17 cellular contexts compared by ENCODE assay signal in genomic region chr2:241946306-241947003, GRCh38.
A peak's percentile ranks its signal among the peaks of the same experiment; 100 is the strongest.
DNase-seq lines count a peak whose midpoint lies in the region; ATAC-seq, FAIRE-seq and TF ChIP-seq lines count a peak whose summit lies in the region.
"Had no signal": no experiment of that assay in that cellular context is flagged by ENCODE, and none has a peak within 500 bp of the region (broad histone marks: within the 10 kb centered on the region; RNA-seq: fewer than 3 reads in every experiment).

No MANE protein-coding gene starts in this region.

- POLR2A ChIA-PET in Caco-2 (lab: Charles Lee) = interaction anchor here (0.7 to 0.8 kb wide), 2 partner anchors 13 kb away, joined by 3 to 4 read pairs; no protein-coding TSS in a partner anchor

- in situ Hi-C loops in HAP-1 (cut with MboI; ENCODE audit: low sequenced_read_pairs) = no loop called here

- intact Hi-C loops in Caco-2 (cut with micrococcal nuclease; ENCODE audit: unreplicated experiment) = no loop called here

- TF ChIP-seq CTCF in Caco-2 (IDR thresholded peaks at IDR 0.05; ENCODE audit: insufficient read depth in 1 of 2, low read depth in 1 of 2, low read length in 1 of 2, severe bottlenecking in 1 of 2, unreplicated experiment in 1 of 2) (no peak), endothelial cell (IDR thresholded peaks at IDR 0.05; ENCODE audit: unreplicated experiment) (no peak), neural progenitor cell (IDR thresholded peaks at IDR 0.05) (no peak)

- FAIRE-seq in GM19239 (lab: Jason Lieb, UNC) = no peak

- H3K4me1 ChIP-seq in Caco-2 (peaks cover 8% of the 10 kb centered on the region; the same call in 1 of the 2 replicates), HAP-1 (peaks cover 6% of the 10 kb centered on the region), neural progenitor cell (no peaks in the 10 kb centered on the region)

- H3K27me3 ChIP-seq in Caco-2 (replicated peaks; ENCODE audit: control insufficient read depth, insufficient read depth, low read length) = no peaks in the 10 kb centered on the region
- no peaks in the 10 kb centered on the region for H3K27me3 ChIP-seq in HAP-1 (ENCODE audit: low read depth)
- peaks cover 33% of the 10 kb centered on the region for H3K27me3 ChIP-seq in neural progenitor cell

- no peaks in the 10 kb centered on the region for H3K4me1 Mint-ChIP-seq in Caco-2 (ENCODE audit: low read depth, unreplicated experiment)
- peaks cover 5% of the 10 kb centered on the region for H3K4me1 Mint-ChIP-seq in endothelial cell (ENCODE audit: unreplicated experiment)
- no peaks in the 10 kb centered on the region for H3K4me1 Mint-ChIP-seq in neural progenitor cell

- H3K9me3 ChIP-seq in Caco-2 (no peaks in the 10 kb centered on the region), HAP-1 (no peaks in the 10 kb centered on the region), neural progenitor cell (ENCODE audit: low read depth) (no peaks in the 10 kb centered on the region)

- no TSS peak for BruUV-seq in Caco-2 (replicated peaks; lab: Mats Ljungman, UMichigan)

- H3K27ac Mint-ChIP-seq in Caco-2 (ENCODE audit: unreplicated experiment) = no peak overlapping the region
- H3K27ac Mint-ChIP-seq in endothelial cell (ENCODE audit: unreplicated experiment) = peak overlapping the region; percentile 40
- H3K27ac Mint-ChIP-seq in neural progenitor cell = no peak overlapping the region

- no peak overlapping the region for H3K9ac ChIP-seq in neural progenitor cell

- ATAC-seq in HG02763 (IDR thresholded peaks at IDR 0.05; ENCODE audit: unreplicated experiment) = no peak
- ATAC-seq: HCT116 had no signal

- H3K36me3 ChIP-seq in Caco-2 (ENCODE audit: control insufficient read depth, insufficient read depth, low read length) (no peaks in the 10 kb centered on the region), HAP-1 (replicated peaks) (no peaks in the 10 kb centered on the region), neural progenitor cell (no peaks in the 10 kb centered on the region)

- peak in 1 of 2 experiments; percentile 17 for DNase-seq in Caco-2
- DNase-seq in HAP-1 (ENCODE audit: low spot score in 2 of 2) = peak; percentile 9 to 34
- no peak for DNase-seq in endothelial cell (ENCODE audit: low spot score)
- DNase-seq in neural progenitor cell (ENCODE audit: low spot score) = no peak
- DNase-seq in NAMALWA (ENCODE audit: low spot score) = no peak
- no peak for DNase-seq in GM19239 (ENCODE audit: insufficient read length, low spot score)
- DNase-seq in NCI-H345 treated with DMSO at 0.1 percent for 48 hours (lab: John Stamatoyannopoulos, UW; ENCODE audit: unreplicated experiment) = no peak
- DNase-seq: ACHN, EL, MM.1S, NCI-H1105 treated with DMSO at 0.1 percent for 48 hours, NCI-H1694 treated with DMSO at 0.1 percent for 48 hours, NCI-H345, NCI-H69, RPMI8226 had no signal

- H3K36me3 Mint-ChIP-seq in Caco-2 (ENCODE audit: insufficient read depth, unreplicated experiment) = no peaks in the 10 kb centered on the region
- peaks cover 7% of the 10 kb centered on the region for H3K36me3 Mint-ChIP-seq in endothelial cell (ENCODE audit: low read depth, unreplicated experiment)
- no peaks in the 10 kb centered on the region for H3K36me3 Mint-ChIP-seq in neural progenitor cell

- H3K27ac ChIP-seq in neural progenitor cell = no peak overlapping the region

- H3K4me2 ChIP-seq in neural progenitor cell = no peak overlapping the region

- H2AFZ ChIP-seq in neural progenitor cell (replicated peaks) = no peak overlapping the region

- peak overlapping the region; percentile 36 for H3K4me3 ChIP-seq in Caco-2 (ENCODE audit: low read depth, low read length)
- no peak overlapping the region for H3K4me3 ChIP-seq in HAP-1
- no peak overlapping the region for H3K4me3 ChIP-seq in neural progenitor cell

- no peaks in the 10 kb centered on the region for H3F3A ChIP-seq in neural progenitor cell (ENCODE audit: low read depth)

- H3K27me3 Mint-ChIP-seq in Caco-2 (ENCODE audit: insufficient read depth, unreplicated experiment) = peaks cover 6% of the 10 kb centered on the region
- peaks cover 16% of the 10 kb centered on the region for H3K27me3 Mint-ChIP-seq in endothelial cell (ENCODE audit: unreplicated experiment)
- peaks cover 17% of the 10 kb centered on the region for H3K27me3 Mint-ChIP-seq in neural progenitor cell (ENCODE audit: insufficient read depth, low read depth)

- H3K4me3 Mint-ChIP-seq in Caco-2 (ENCODE audit: unreplicated experiment) (peak overlapping the region; percentile 71), endothelial cell (ENCODE audit: unreplicated experiment) (no peak overlapping the region), neural progenitor cell (peak overlapping the region; percentile 10)

- CTCF ChIA-PET in Caco-2 (lab: Charles Lee) = interaction anchor here (1.4 kb wide), 1 partner anchor 13 kb away, joined by 5 read pairs; no protein-coding TSS in a partner anchor

- no peaks in the 10 kb centered on the region for H3K79me2 ChIP-seq in neural progenitor cell (ENCODE audit: low read depth)

- H3K9me3 Mint-ChIP-seq in Caco-2 (ENCODE audit: unreplicated experiment) = no peaks in the 10 kb centered on the region
- no peaks in the 10 kb centered on the region for H3K9me3 Mint-ChIP-seq in endothelial cell (ENCODE audit: unreplicated experiment)
- H3K9me3 Mint-ChIP-seq in neural progenitor cell = peaks cover 8% of the 10 kb centered on the region

- H4K20me1 ChIP-seq in neural progenitor cell (ENCODE audit: low read depth) = no peaks in the 10 kb centered on the region

Comparison
In these comparisons a context has a peak if more than half of its experiments do, and no peak if none do; other contexts are left out.
1. DNase-seq: peak in HAP-1 (2 of 2); none in endothelial cell (single experiment), neural progenitor cell (single experiment), NAMALWA (single experiment), GM19239 (single experiment) and NCI-H345 treated with DMSO at 0.1 percent for 48 hours (single experiment).